In genomic region chr18:48801728-48802542, GRCh38 we compare ENCODE assay signal across 10 cellular contexts.
A peak's percentile ranks its signal among the peaks of the same experiment; 100 is the strongest.
DNase-seq lines count a peak whose midpoint lies in the region; FAIRE-seq and TF ChIP-seq lines count a peak whose summit lies in the region.
"Had no signal": no experiment of that assay in that cellular context is flagged by ENCODE, and none has a peak within 500 bp of the region (broad histone marks: within the 10 kb centered on the region; RNA-seq: fewer than 3 reads in every experiment).

No MANE protein-coding gene starts in this region.

- H3K27ac ChIP-seq in ACC112 (ENCODE audit: low read depth, low read length) (peak overlapping the region; percentile 40; the same call in 1 of the 2 replicates), OCI-LY7 (ENCODE audit: low read depth, low read length, poor library complexity, severe bottlenecking) (no peak overlapping the region), colonic mucosa (peak overlapping the region; percentile 34), neural cell (ENCODE audit: low read length) (peak overlapping the region; percentile 64)

- POLR2A ChIA-PET in OCI-LY7 (lab: Charles Lee) = interaction anchor here (1.8 kb wide), 1 partner anchor 8 kb away, joined by 7 read pairs; no protein-coding TSS in a partner anchor

- H4K20me1 ChIP-seq in OCI-LY7 (ENCODE audit: insufficient read depth, low read length) = no peaks in the 10 kb centered on the region
- no peaks in the 10 kb centered on the region for H4K20me1 ChIP-seq in neural cell (ENCODE audit: insufficient read depth)

- TF ChIP-seq CTCF in OCI-LY7 (conservative IDR thresholded peaks at IDR 0.05; ENCODE audit: low read length) = no peak
- no peak for TF ChIP-seq CTCF in colonic mucosa (IDR thresholded peaks at IDR 0.05)
- no peak for TF ChIP-seq CTCF in neural cell (IDR thresholded peaks at IDR 0.05; ENCODE audit: poor library complexity, severe bottlenecking)
- no peak for TF ChIP-seq CTCF in D721Med (IDR thresholded peaks at IDR 0.05; ENCODE audit: insufficient read depth, missing control alignments)

- H3K9me2 ChIP-seq in OCI-LY7 (ENCODE audit: insufficient read depth, low read length) (no peaks in the 10 kb centered on the region), neural cell (ENCODE audit: insufficient read depth, low read length) (no peaks in the 10 kb centered on the region)

- intact Hi-C loops in OCI-LY7 (cut with micrococcal nuclease; ENCODE audit: unreplicated experiment) (no loop called here), colonic mucosa (cut with DNase I) (no loop called here)

- H3K9me3 ChIP-seq in OCI-LY7 (ENCODE audit: low read length) = no peaks in the 10 kb centered on the region
- no peaks in the 10 kb centered on the region for H3K9me3 ChIP-seq in colonic mucosa
- H3K9me3 ChIP-seq in neural cell (ENCODE audit: low read length) = no peaks in the 10 kb centered on the region

- H3K4me3 ChIP-seq in ACC112 (ENCODE audit: low read depth, low read length) (no peak overlapping the region), OCI-LY7 (ENCODE audit: low read depth, low read length, poor library complexity, severe bottlenecking) (no peak overlapping the region), colonic mucosa (no peak overlapping the region), neural cell (ENCODE audit: low read length) (no peak overlapping the region)

- no peak for FAIRE-seq in D721Med (lab: Jason Lieb, UNC)
- FAIRE-seq: TTC549 had no signal

- H3K4me1 ChIP-seq in ACC112 (ENCODE audit: control insufficient read depth, insufficient read depth, low read length, unreplicated experiment) = peaks cover 11% of the 10 kb centered on the region
- H3K4me1 ChIP-seq in OCI-LY7 (ENCODE audit: insufficient read depth, low read length, poor library complexity, severe bottlenecking) = peaks cover 25% of the 10 kb centered on the region
- H3K4me1 ChIP-seq in colonic mucosa = peaks cover 10% of the 10 kb centered on the region

- no TSS peak for BruUV-seq in OCI-LY7 (replicated peaks; lab: Mats Ljungman, UMichigan)

- no peak for TF ChIP-seq EP300 in neural cell (conservative IDR thresholded peaks at IDR 0.05; ENCODE audit: poor library complexity, severe bottlenecking)

- CTCF ChIA-PET in OCI-LY7 (lab: Charles Lee; ENCODE audit: unreplicated experiment) = no interaction called here

- H3K27me3 ChIP-seq in ACC112 (ENCODE audit: insufficient read depth, low read length) (no peaks in the 10 kb centered on the region), colonic mucosa (no peaks in the 10 kb centered on the region), neural cell (ENCODE audit: insufficient read depth, low read depth, low read length) (no peaks in the 10 kb centered on the region)

- TF ChIP-seq RAD21 in neural cell (conservative IDR thresholded peaks at IDR 0.05) = no peak

- no peak overlapping the region for H2AFZ ChIP-seq in ACC112 (ENCODE audit: low read length, unreplicated experiment)
- peak overlapping the region; percentile 71; the same call in 1 of the 2 replicates for H2AFZ ChIP-seq in OCI-LY7 (ENCODE audit: low read length)
- H2AFZ ChIP-seq in neural cell (ENCODE audit: low read depth, low read length) = no peak overlapping the region

- no peaks in the 10 kb centered on the region for H3K79me2 ChIP-seq in ACC112 (ENCODE audit: control insufficient read depth, insufficient read depth, low read length, unreplicated experiment)
- H3K79me2 ChIP-seq in OCI-LY7 (ENCODE audit: insufficient read depth, low read depth, low read length) = no peaks in the 10 kb centered on the region
- H3K79me2 ChIP-seq in neural cell (replicated peaks; ENCODE audit: insufficient read depth, low read length) = no peaks in the 10 kb centered on the region

- H3K4me2 ChIP-seq in OCI-LY7 (ENCODE audit: low read length) (peak overlapping the region; percentile 31; the same call in 1 of the 2 replicates), neural cell (ENCODE audit: low read length) (no peak overlapping the region)

- DNase-seq in OCI-LY7 (ENCODE audit: low spot score) (no peak), colonic mucosa (peak; percentile 78), NCI-H1694 (lab: John Stamatoyannopoulos, UW) (no peak), COLO829 (ENCODE audit: low spot score) (no peak), D721Med (ENCODE audit: insufficient read length, low spot score) (no peak), RKO (ENCODE audit: low spot score) (no peak)
- DNase-seq: central memory CD4-positive, alpha-beta T cell had no signal

- H3K9ac ChIP-seq in colonic mucosa (ENCODE audit: low read depth in 2 of 2, low read length in 2 of 2) (no peak overlapping the region), neural cell (ENCODE audit: low read length) (peak overlapping the region; percentile 13)

- H3F3A ChIP-seq in neural cell (ENCODE audit: insufficient read depth, low read length, poor library complexity, severe bottlenecking) = no peaks in the 10 kb centered on the region

- H3K36me3 ChIP-seq in ACC112 (ENCODE audit: insufficient read depth, low read length) (0 out of 2 replicates have a peak, but pooled peaks cover 3% of the 10 kb centered on the region), OCI-LY7 (ENCODE audit: insufficient read depth, low read length) (no peaks in the 10 kb centered on the region), colonic mucosa (no peaks in the 10 kb centered on the region), neural cell (ENCODE audit: insufficient read depth, low read length) (peaks cover 4% of the 10 kb centered on the region)

TF ChIP-seq in neural cell, 6 proteins besides CTCF, POLR2A, EP300 and RAD21:
- TF ChIP-seq SMC3 (conservative IDR thresholded peaks at IDR 0.05; ENCODE audit: poor library complexity) (no peak), EZH2 (IDR thresholded peaks at IDR 0.05; ENCODE audit: borderline replicate concordance, insufficient read depth, low read length, poor library complexity, severe bottlenecking) (no peak), MXI1 (conservative IDR thresholded peaks at IDR 0.05; ENCODE audit: poor library complexity, severe bottlenecking) (no peak), POLR2AphosphoS5 (IDR thresholded peaks at IDR 0.05) (no peak), TAF1 (IDR thresholded peaks at IDR 0.05; ENCODE audit: low read depth) (no peak), REST (IDR thresholded peaks at IDR 0.05; ENCODE audit: borderline replicate concordance) (no peak)
